1 cellular context compared by ENCODE assay signal in genomic region chr11:65305501-65306268, GRCh38.
A peak's percentile ranks its signal among the peaks of the same experiment; 100 is the strongest.
TF ChIP-seq lines count a peak whose summit lies in the region.

No MANE protein-coding gene starts in this region.

TF ChIP-seq in HepG2, 621 proteins besides CTCF, POLR2A, EP300 and RAD21 (continued from another document and continues in another):
- TF ChIP-seq, protein P1, sequence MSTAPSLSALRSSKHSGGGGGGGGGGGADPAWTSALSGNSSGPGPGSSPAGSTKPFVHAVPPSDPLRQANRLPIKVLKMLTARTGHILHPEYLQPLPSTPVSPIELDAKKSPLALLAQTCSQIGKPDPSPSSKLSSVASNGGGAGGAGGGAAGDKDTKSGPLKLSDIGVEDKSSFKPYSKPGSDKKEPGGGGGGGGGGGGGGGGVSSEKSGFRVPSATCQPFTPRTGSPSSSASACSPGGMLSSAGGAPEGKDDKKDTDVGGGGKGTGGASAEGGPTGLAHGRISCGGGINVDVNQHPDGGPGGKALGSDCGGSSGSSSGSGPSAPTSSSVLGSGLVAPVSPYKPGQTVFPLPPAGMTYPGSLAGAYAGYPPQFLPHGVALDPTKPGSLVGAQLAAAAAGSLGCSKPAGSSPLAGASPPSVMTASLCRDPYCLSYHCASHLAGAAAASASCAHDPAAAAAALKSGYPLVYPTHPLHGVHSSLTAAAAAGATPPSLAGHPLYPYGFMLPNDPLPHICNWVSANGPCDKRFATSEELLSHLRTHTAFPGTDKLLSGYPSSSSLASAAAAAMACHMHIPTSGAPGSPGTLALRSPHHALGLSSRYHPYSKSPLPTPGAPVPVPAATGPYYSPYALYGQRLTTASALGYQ (CRISPR knock-in tag; IDR thresholded peaks at IDR 0.05), result peak; percentile 96
- TF ChIP-seq SIN3B (IDR thresholded peaks at IDR 0.05; ENCODE audit: low read length) (no peak), SIX4 (CRISPR knock-in tag; IDR thresholded peaks at IDR 0.05) (0 out of 2 replicates have a peak, but pooled peaks have one; percentile 39), CBX2 (IDR thresholded peaks at IDR 0.05; ENCODE audit: low read depth, low read length) (no peak), CBX2 (CRISPR knock-in tag; IDR thresholded peaks at IDR 0.05; ENCODE audit: low read depth) (no peak), ZEB1 (IDR thresholded peaks at IDR 0.05; ENCODE audit: insufficient replicate concordance, low read depth) (peak; percentile 71), ZFP36 (IDR thresholded peaks at IDR 0.05; ENCODE audit: borderline replicate concordance, low read depth, low read length, partially characterized antibody) (no peak), SMAD9 (CRISPR knock-in tag; IDR thresholded peaks at IDR 0.05) (no peak), SRY (CRISPR knock-in tag; IDR thresholded peaks at IDR 0.05) (no peak), CBX5 (CRISPR knock-in tag; IDR thresholded peaks at IDR 0.05; ENCODE audit: borderline replicate concordance) (no peak), ATRX (CRISPR knock-in tag; IDR thresholded peaks at IDR 0.05; ENCODE audit: borderline replicate concordance) (no peak), MED8 (CRISPR knock-in tag; IDR thresholded peaks at IDR 0.05; ENCODE audit: insufficient replicate concordance) (no peak), ZNF646 (CRISPR knock-in tag; IDR thresholded peaks at IDR 0.05) (peak; percentile 19; the same call in 1 of the 2 replicates), ZNF782 (CRISPR knock-in tag; IDR thresholded peaks at IDR 0.05; ENCODE audit: borderline replicate concordance) (no peak), SPEN (CRISPR knock-in tag; IDR thresholded peaks at IDR 0.05; ENCODE audit: low read depth) (0 out of 2 replicates have a peak, but pooled peaks have one; percentile 7), NFIC (IDR thresholded peaks at IDR 0.05; ENCODE audit: low read length) (peak; percentile 81; the same call in 1 of the 2 replicates), ZNF430 (CRISPR knock-in tag; IDR thresholded peaks at IDR 0.05) (peak; percentile 68; the same call in 1 of the 2 replicates), MTF1 (CRISPR knock-in tag; IDR thresholded peaks at IDR 0.05) (no peak), U2AF1 (optimal IDR thresholded peaks at IDR 0.05; ENCODE audit: low read depth, low read length) (no peak), ZNF589 (CRISPR knock-in tag; conservative IDR thresholded peaks at IDR 0.05) (no peak), CHD2 (IDR thresholded peaks at IDR 0.05; ENCODE audit: low read depth, low read length) (no peak), HNRNPH1 (optimal IDR thresholded peaks at IDR 0.05; ENCODE audit: low read depth, low read length) (no peak), RXRB (CRISPR knock-in tag; IDR thresholded peaks at IDR 0.05; ENCODE audit: borderline replicate concordance) (peak; percentile 77; the same call in 1 of the 2 replicates), ZNF660 (CRISPR knock-in tag; IDR thresholded peaks at IDR 0.05; ENCODE audit: borderline replicate concordance, low read depth) (no peak), POLR2AphosphoS5 (IDR thresholded peaks at IDR 0.05; ENCODE audit: low read depth, low read length) (no peak; the same call in 1 of the 2 replicates), NFKB2 (CRISPR knock-in tag; IDR thresholded peaks at IDR 0.05; ENCODE audit: borderline replicate concordance) (no peak), KMT2A (CRISPR knock-in tag; IDR thresholded peaks at IDR 0.05) (no peak), ZNF20 (CRISPR knock-in tag; IDR thresholded peaks at IDR 0.05) (no peak), CSRNP1 (CRISPR knock-in tag; IDR thresholded peaks at IDR 0.05) (0 out of 2 replicates have a peak, but pooled peaks have one; percentile 56), CCAR2 (optimal IDR thresholded peaks at IDR 0.05; ENCODE audit: low read depth, low read length) (peak; percentile 22), ZNF773 (CRISPR knock-in tag; IDR thresholded peaks at IDR 0.05; ENCODE audit: borderline replicate concordance) (no peak), NFKBIZ (CRISPR knock-in tag; IDR thresholded peaks at IDR 0.05) (no peak), ZNF224 (CRISPR knock-in tag; IDR thresholded peaks at IDR 0.05) (no peak), ATF3 (CRISPR knock-in tag; IDR thresholded peaks at IDR 0.05) (peak; percentile 65; the same call in 1 of the 2 replicates), RARA (CRISPR knock-in tag; IDR thresholded peaks at IDR 0.05) (peak; percentile 62), SP140L (CRISPR knock-in tag; IDR thresholded peaks at IDR 0.05; ENCODE audit: borderline replicate concordance) (no peak), JDP2 (CRISPR knock-in tag; IDR thresholded peaks at IDR 0.05; ENCODE audit: borderline replicate concordance) (no peak), ZNF841 (CRISPR knock-in tag; IDR thresholded peaks at IDR 0.05; ENCODE audit: borderline replicate concordance) (no peak), ZBTB49 (CRISPR knock-in tag; IDR thresholded peaks at IDR 0.05; ENCODE audit: borderline replicate concordance) (no peak), ZNF501 (CRISPR knock-in tag; IDR thresholded peaks at IDR 0.05) (peak; percentile 52), SIX1 (CRISPR knock-in tag; IDR thresholded peaks at IDR 0.05; ENCODE audit: borderline replicate concordance) (peak; percentile 82; the same call in 1 of the 2 replicates), ZNF879 (CRISPR knock-in tag; IDR thresholded peaks at IDR 0.05) (no peak), KAT8 (CRISPR knock-in tag; IDR thresholded peaks at IDR 0.05) (peak; percentile 73; the same call in 1 of the 2 replicates)
- TF ChIP-seq, protein P2, sequence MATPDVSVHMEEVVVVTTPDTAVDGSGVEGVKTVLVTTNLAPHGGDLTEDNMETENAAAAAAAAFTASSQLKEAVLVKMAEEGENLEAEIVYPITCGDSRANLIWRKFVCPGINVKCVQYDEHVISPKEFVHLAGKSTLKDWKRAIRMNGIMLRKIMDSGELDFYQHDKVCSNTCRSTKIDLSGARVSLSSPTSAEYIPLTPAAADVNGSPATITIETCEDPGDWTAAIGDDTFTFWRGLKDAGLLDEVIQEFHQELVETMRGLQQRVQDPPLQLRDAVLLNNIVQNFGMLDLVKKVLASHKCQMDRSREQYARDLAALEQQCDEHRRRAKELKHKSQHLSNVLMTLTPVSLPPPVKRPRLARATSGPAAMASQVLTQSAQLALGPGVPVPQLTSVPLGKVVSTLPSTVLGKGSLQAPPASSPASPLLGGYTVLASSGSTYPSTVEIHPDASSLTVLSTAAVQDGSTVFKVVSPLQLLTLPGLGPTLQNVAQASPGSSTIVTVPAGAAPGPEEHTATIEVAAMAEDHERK (CRISPR knock-in tag; IDR thresholded peaks at IDR 0.05; ENCODE audit: low read depth), result peak; percentile 11; the same call in 1 of the 2 replicates
- TF ChIP-seq, protein P3, sequence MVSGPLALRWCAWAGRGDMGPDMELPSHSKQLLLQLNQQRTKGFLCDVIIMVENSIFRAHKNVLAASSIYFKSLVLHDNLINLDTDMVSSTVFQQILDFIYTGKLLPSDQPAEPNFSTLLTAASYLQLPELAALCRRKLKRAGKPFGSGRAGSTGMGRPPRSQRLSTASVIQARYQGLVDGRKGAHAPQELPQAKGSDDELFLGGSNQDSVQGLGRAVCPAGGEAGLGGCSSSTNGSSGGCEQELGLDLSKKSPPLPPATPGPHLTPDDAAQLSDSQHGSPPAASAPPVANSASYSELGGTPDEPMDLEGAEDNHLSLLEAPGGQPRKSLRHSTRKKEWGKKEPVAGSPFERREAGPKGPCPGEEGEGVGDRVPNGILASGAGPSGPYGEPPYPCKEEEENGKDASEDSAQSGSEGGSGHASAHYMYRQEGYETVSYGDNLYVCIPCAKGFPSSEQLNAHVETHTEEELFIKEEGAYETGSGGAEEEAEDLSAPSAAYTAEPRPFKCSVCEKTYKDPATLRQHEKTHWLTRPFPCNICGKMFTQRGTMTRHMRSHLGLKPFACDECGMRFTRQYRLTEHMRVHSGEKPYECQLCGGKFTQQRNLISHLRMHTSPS (CRISPR knock-in tag; IDR thresholded peaks at IDR 0.05; ENCODE audit: low read depth), result no peak
- TF ChIP-seq, protein P4, sequence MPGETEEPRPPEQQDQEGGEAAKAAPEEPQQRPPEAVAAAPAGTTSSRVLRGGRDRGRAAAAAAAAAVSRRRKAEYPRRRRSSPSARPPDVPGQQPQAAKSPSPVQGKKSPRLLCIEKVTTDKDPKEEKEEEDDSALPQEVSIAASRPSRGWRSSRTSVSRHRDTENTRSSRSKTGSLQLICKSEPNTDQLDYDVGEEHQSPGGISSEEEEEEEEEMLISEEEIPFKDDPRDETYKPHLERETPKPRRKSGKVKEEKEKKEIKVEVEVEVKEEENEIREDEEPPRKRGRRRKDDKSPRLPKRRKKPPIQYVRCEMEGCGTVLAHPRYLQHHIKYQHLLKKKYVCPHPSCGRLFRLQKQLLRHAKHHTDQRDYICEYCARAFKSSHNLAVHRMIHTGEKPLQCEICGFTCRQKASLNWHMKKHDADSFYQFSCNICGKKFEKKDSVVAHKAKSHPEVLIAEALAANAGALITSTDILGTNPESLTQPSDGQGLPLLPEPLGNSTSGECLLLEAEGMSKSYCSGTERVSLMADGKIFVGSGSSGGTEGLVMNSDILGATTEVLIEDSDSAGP (CRISPR knock-in tag; IDR thresholded peaks at IDR 0.05; ENCODE audit: borderline replicate concordance), result peak; percentile 19; the same call in 1 of the 2 replicates
- TF ChIP-seq, protein P5, sequence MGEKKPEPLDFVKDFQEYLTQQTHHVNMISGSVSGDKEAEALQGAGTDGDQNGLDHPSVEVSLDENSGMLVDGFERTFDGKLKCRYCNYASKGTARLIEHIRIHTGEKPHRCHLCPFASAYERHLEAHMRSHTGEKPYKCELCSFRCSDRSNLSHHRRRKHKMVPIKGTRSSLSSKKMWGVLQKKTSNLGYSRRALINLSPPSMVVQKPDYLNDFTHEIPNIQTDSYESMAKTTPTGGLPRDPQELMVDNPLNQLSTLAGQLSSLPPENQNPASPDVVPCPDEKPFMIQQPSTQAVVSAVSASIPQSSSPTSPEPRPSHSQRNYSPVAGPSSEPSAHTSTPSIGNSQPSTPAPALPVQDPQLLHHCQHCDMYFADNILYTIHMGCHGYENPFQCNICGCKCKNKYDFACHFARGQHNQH (CRISPR knock-in tag; IDR thresholded peaks at IDR 0.05), result peak; percentile 79; the same call in 1 of the 2 replicates
